ENCODE assay signal across 1 cellular context in the genomic region with DNA sequence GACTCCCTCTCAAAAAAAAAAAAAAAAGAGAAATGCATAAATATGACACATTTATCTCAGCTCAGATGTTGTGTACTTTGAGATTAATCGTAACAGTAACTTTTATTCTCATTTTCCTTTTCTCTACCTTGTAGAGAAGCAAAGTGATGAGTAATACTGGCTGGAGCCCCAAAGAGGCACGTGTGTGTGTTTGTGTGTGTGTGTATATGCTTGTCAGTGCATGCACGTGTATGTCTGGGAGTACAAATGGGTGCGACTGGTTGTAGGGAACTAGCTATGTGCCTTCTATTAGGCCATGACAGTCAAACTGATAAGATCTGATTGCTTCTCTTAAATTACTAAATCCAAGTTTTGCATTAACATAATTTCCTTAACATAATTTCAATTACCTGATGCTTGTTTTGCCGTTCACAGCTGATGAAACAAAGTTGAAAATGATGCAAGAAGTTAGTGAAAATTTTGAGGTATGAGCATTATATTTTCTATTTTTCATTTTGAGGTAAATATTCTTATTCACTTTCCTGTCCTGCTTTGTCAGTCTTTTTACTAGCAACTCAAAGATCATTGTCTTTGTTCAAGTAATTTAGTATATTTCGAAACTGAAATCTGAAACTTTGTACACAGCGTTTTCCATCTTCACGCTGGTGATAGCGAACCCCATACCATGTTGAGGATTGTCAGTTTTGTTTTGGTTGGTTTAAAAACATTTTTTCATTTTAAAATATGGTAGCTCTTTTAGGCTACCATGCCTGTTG.
TF ChIP-seq lines count a peak whose summit lies in the region.

No MANE protein-coding gene starts in this region.

TF ChIP-seq in GM23338, 12 proteins besides CTCF, POLR2A, EP300 and RAD21 (continued from another document):
- TF ChIP-seq, protein P1, sequence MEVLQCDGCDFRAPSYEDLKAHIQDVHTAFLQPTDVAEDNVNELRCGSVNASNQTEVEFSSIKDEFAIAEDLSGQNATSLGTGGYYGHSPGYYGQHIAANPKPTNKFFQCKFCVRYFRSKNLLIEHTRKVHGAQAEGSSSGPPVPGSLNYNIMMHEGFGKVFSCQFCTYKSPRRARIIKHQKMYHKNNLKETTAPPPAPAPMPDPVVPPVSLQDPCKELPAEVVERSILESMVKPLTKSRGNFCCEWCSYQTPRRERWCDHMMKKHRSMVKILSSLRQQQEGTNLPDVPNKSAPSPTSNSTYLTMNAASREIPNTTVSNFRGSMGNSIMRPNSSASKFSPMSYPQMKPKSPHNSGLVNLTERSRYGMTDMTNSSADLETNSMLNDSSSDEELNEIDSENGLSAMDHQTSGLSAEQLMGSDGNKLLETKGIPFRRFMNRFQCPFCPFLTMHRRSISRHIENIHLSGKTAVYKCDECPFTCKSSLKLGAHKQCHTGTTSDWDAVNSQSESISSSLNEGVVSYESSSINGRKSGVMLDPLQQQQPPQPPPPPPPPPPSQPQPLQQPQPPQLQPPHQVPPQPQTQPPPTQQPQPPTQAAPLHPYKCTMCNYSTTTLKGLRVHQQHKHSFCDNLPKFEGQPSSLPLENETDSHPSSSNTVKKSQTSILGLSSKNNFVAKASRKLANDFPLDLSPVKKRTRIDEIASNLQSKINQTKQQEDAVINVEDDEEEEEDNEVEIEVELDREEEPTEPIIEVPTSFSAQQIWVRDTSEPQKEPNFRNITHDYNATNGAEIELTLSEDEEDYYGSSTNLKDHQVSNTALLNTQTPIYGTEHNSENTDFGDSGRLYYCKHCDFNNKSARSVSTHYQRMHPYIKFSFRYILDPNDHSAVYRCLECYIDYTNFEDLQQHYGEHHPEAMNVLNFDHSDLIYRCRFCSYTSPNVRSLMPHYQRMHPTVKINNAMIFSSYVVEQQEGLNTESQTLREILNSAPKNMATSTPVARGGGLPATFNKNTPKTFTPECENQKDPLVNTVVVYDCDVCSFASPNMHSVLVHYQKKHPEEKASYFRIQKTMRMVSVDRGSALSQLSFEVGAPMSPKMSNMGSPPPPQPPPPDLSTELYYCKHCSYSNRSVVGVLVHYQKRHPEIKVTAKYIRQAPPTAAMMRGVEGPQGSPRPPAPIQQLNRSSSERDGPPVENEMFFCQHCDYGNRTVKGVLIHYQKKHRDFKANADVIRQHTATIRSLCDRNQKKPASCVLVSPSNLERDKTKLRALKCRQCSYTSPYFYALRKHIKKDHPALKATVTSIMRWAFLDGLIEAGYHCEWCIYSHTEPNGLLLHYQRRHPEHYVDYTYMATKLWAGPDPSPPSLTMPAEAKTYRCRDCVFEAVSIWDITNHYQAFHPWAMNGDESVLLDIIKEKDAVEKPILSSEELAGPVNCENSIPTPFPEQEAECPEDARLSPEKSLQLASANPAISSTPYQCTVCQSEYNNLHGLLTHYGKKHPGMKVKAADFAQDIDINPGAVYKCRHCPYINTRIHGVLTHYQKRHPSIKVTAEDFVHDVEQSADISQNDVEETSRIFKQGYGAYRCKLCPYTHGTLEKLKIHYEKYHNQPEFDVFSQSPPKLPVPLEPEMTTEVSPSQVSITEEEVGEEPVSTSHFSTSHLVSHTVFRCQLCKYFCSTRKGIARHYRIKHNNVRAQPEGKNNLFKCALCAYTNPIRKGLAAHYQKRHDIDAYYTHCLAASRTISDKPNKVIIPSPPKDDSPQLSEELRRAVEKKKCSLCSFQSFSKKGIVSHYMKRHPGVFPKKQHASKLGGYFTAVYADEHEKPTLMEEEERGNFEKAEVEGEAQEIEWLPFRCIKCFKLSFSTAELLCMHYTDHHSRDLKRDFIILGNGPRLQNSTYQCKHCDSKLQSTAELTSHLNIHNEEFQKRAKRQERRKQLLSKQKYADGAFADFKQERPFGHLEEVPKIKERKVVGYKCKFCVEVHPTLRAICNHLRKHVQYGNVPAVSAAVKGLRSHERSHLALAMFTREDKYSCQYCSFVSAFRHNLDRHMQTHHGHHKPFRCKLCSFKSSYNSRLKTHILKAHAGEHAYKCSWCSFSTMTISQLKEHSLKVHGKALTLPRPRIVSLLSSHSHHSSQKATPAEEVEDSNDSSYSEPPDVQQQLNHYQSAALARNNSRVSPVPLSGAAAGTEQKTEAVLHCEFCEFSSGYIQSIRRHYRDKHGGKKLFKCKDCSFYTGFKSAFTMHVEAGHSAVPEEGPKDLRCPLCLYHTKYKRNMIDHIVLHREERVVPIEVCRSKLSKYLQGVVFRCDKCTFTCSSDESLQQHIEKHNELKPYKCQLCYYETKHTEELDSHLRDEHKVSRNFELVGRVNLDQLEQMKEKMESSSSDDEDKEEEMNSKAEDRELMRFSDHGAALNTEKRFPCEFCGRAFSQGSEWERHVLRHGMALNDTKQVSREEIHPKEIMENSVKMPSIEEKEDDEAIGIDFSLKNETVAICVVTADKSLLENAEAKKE (CRISPR knock-in tag; IDR thresholded peaks at IDR 0.05) = no peak
- no peak for TF ChIP-seq CREB1 (CRISPR knock-in tag; IDR thresholded peaks at IDR 0.05; ENCODE audit: low read depth)
- TF ChIP-seq POLR2AphosphoS5 (IDR thresholded peaks at IDR 0.05; ENCODE audit: low read depth) = no peak
- TF ChIP-seq ZNF114 (CRISPR knock-in tag; IDR thresholded peaks at IDR 0.05) = no peak
- TF ChIP-seq EZH2 (IDR thresholded peaks at IDR 0.05; ENCODE audit: low read depth, unreplicated experiment) = no peak
- no peak for TF ChIP-seq NANOG (IDR thresholded peaks at IDR 0.05; ENCODE audit: borderline replicate concordance)
- no peak for TF ChIP-seq ZNF331 (CRISPR knock-in tag; IDR thresholded peaks at IDR 0.05; ENCODE audit: low read depth)
